In genomic region chr10:100267237-100268104, GRCh38 we compare ENCODE assay signal across 1 cellular context.
TF ChIP-seq lines count a peak whose summit lies in the region.

TSS of gene CWF19L1 (minus strand) at chr10:100267638. CDS start at chr10:100267593, 45 bp downstream.

TF ChIP-seq in HepG2, 621 proteins besides CTCF, POLR2A, EP300 and RAD21 (continued from another document and continues in another):
- TF ChIP-seq ATF2 (CRISPR knock-in tag; IDR thresholded peaks at IDR 0.05) (peak; percentile 79), ZHX1 (CRISPR knock-in tag; IDR thresholded peaks at IDR 0.05; ENCODE audit: low read depth) (0 out of 2 replicates have a peak, but pooled peaks have one; percentile 61), RFXANK (CRISPR knock-in tag; IDR thresholded peaks at IDR 0.05) (no peak), ARID5B (CRISPR knock-in tag; IDR thresholded peaks at IDR 0.05) (peak; percentile 61; the same call in 1 of the 2 replicates), PBX2 (CRISPR knock-in tag; IDR thresholded peaks at IDR 0.05) (no peak), GLI4 (CRISPR knock-in tag; IDR thresholded peaks at IDR 0.05; ENCODE audit: borderline replicate concordance) (no peak), SRSF9 (IDR thresholded peaks at IDR 0.05; ENCODE audit: borderline replicate concordance, insufficient read depth, low read depth, low read length, poor library complexity, severe bottlenecking) (no peak), CC2D1A (CRISPR knock-in tag; IDR thresholded peaks at IDR 0.05) (no peak), ZNF773 (CRISPR knock-in tag; IDR thresholded peaks at IDR 0.05; ENCODE audit: borderline replicate concordance) (no peak), SP5 (CRISPR knock-in tag; IDR thresholded peaks at IDR 0.05; ENCODE audit: borderline replicate concordance, low read depth) (no peak), ZNF510 (CRISPR knock-in tag; IDR thresholded peaks at IDR 0.05; ENCODE audit: low read depth) (no peak), ZSCAN29 (CRISPR knock-in tag; conservative IDR thresholded peaks at IDR 0.05) (peak; percentile 58; the same call in 1 of the 2 replicates), FOXO1 (CRISPR knock-in tag; IDR thresholded peaks at IDR 0.05) (no peak), ZBTB26 (CRISPR knock-in tag; IDR thresholded peaks at IDR 0.05; ENCODE audit: borderline replicate concordance) (no peak; the same call in 1 of the 2 replicates), ZNF281 (CRISPR knock-in tag; IDR thresholded peaks at IDR 0.05; ENCODE audit: borderline replicate concordance) (no peak), NR2F6 (IDR thresholded peaks at IDR 0.05) (no peak), NR2F6 (CRISPR knock-in tag; IDR thresholded peaks at IDR 0.05) (no peak), MLX (CRISPR knock-in tag; IDR thresholded peaks at IDR 0.05) (no peak), ZNF709 (CRISPR knock-in tag; IDR thresholded peaks at IDR 0.05) (no peak; the same call in 1 of the 2 replicates), ZNF331 (CRISPR knock-in tag; IDR thresholded peaks at IDR 0.05) (peak; percentile 83; the same call in 1 of the 2 replicates), FOSL2 (CRISPR knock-in tag; IDR thresholded peaks at IDR 0.05) (0 out of 2 replicates have a peak, but pooled peaks have one; percentile 27), SOX6 (IDR thresholded peaks at IDR 0.05) (no peak), SOX6 (CRISPR knock-in tag; IDR thresholded peaks at IDR 0.05) (peak; percentile 37; the same call in 1 of the 2 replicates), ESRRA (CRISPR knock-in tag; IDR thresholded peaks at IDR 0.05; ENCODE audit: low read depth) (no peak), ZFYVE20 (CRISPR knock-in tag; IDR thresholded peaks at IDR 0.05; ENCODE audit: borderline replicate concordance, low read depth) (no peak), NR2F1 (CRISPR knock-in tag; IDR thresholded peaks at IDR 0.05) (0 out of 4 replicates have a peak, but pooled peaks of 1 of the 2 experiments have one; percentile 20), ZSCAN21 (CRISPR knock-in tag; IDR thresholded peaks at IDR 0.05; ENCODE audit: borderline replicate concordance) (peak; percentile 65; the same call in 1 of the 2 replicates), ZNF382 (CRISPR knock-in tag; IDR thresholded peaks at IDR 0.05; ENCODE audit: borderline replicate concordance) (no peak), ZNF598 (CRISPR knock-in tag; IDR thresholded peaks at IDR 0.05; ENCODE audit: borderline replicate concordance) (peak; percentile 83; the same call in 1 of the 2 replicates), ZFP37 (CRISPR knock-in tag; IDR thresholded peaks at IDR 0.05; ENCODE audit: borderline replicate concordance) (no peak), ISL2 (CRISPR knock-in tag; IDR thresholded peaks at IDR 0.05) (peak; percentile 59; the same call in 1 of the 2 replicates), SMC3 (IDR thresholded peaks at IDR 0.05; ENCODE audit: low read length) (no peak), HOXA7 (CRISPR knock-in tag; IDR thresholded peaks at IDR 0.05) (no peak), ZNF3 (CRISPR knock-in tag; IDR thresholded peaks at IDR 0.05) (no peak), RELA (CRISPR knock-in tag; IDR thresholded peaks at IDR 0.05) (no peak), NFATC3 (CRISPR knock-in tag; IDR thresholded peaks at IDR 0.05) (peak; percentile 68; the same call in 1 of the 2 replicates), NFE2 (CRISPR knock-in tag; IDR thresholded peaks at IDR 0.05) (no peak), SCMH1 (CRISPR knock-in tag; IDR thresholded peaks at IDR 0.05; ENCODE audit: borderline replicate concordance) (no peak), ZBTB1 (CRISPR knock-in tag; IDR thresholded peaks at IDR 0.05; ENCODE audit: borderline replicate concordance) (no peak), ZNF713 (CRISPR knock-in tag; IDR thresholded peaks at IDR 0.05) (no peak), ZFX (CRISPR knock-in tag; IDR thresholded peaks at IDR 0.05; ENCODE audit: low read depth) (peak; percentile 77), ZNF557 (CRISPR knock-in tag; IDR thresholded peaks at IDR 0.05) (no peak), XBP1 (CRISPR knock-in tag; IDR thresholded peaks at IDR 0.05) (no peak), FOXC1 (CRISPR knock-in tag; IDR thresholded peaks at IDR 0.05; ENCODE audit: borderline replicate concordance) (no peak), SYNCRIP (IDR thresholded peaks at IDR 0.05; ENCODE audit: insufficient read depth, low read depth, low read length) (no peak), ZNF7 (CRISPR knock-in tag; IDR thresholded peaks at IDR 0.05) (no peak), ZNF253 (CRISPR knock-in tag; IDR thresholded peaks at IDR 0.05; ENCODE audit: borderline replicate concordance) (no peak), MATR3 (CRISPR knock-in tag; IDR thresholded peaks at IDR 0.05) (no peak), RBM39 (IDR thresholded peaks at IDR 0.05; ENCODE audit: low read depth, low read length, poor library complexity, severe bottlenecking) (no peak), TIGD3 (CRISPR knock-in tag; IDR thresholded peaks at IDR 0.05; ENCODE audit: borderline replicate concordance) (no peak), ZFP36 (IDR thresholded peaks at IDR 0.05; ENCODE audit: borderline replicate concordance, low read depth, low read length, partially characterized antibody) (no peak), RFX3 (CRISPR knock-in tag; IDR thresholded peaks at IDR 0.05) (no peak), PPARG (CRISPR knock-in tag; conservative IDR thresholded peaks at IDR 0.05) (no peak), PREB (CRISPR knock-in tag; IDR thresholded peaks at IDR 0.05) (no peak), MEF2D (CRISPR knock-in tag; IDR thresholded peaks at IDR 0.05) (0 out of 2 replicates have a peak, but pooled peaks have one; percentile 20)
